In the genomic region with DNA sequence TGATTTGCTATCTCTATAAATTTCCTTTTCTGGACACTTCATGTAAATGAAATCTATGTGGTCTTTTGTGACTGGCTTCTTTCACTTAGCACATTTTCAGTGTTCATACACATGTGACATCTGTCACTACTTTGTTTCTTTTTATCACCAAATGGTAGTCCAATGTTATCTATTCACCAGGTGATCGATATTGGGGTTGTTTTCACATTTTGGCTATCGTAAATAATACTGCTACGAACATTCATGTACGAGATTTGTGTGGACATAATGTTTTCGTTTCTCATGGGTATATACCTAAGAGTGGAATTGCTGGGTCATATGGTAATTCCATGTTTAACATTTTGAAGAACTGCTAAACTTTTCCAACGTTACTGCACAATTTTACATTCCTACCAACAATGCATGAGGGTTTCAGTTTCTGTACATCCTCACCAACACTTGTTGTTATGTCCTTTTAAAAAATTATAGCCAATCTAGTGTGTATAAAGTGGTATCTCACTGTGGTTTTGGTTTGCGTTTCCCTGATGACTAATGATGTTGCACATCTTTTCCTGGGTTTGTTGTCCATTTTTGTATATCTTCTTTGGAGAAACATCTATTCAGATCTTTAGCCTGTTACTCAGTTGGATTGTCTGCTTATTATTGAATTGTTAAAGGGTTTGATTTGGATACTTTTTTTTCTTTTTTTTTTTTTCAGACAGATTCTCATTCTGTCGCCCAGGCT, we compare ENCODE assay signal across 17 cellular contexts.
DNase-seq lines count a peak whose midpoint lies in the region; TF ChIP-seq lines count a peak whose summit lies in the region.
"Had no signal": no experiment of that assay in that cellular context is flagged by ENCODE, and none has a peak within 500 bp of the region (broad histone marks: within the 10 kb centered on the region; RNA-seq: fewer than 3 reads in every experiment).

No MANE protein-coding gene starts in this region.

- H2AFZ ChIP-seq in mammary epithelial cell (ENCODE audit: low read depth, low read length) = no peak overlapping the region

- BruUV-seq in mammary epithelial cell (replicated peaks; lab: Mats Ljungman, UMichigan) = no TSS peak
- no TSS peak for BruUV-seq in MCF 10A (replicated peaks; lab: Mats Ljungman, UMichigan)

- H4K20me1 ChIP-seq in mammary epithelial cell (ENCODE audit: insufficient read depth, low read length) = no peaks in the 10 kb centered on the region
- H4K20me1 ChIP-seq: BLaER1 had no signal

- TF ChIP-seq CTCF in mammary epithelial cell (conservative IDR thresholded peaks at IDR 0.05 in 1 of 2, IDR thresholded peaks at IDR 0.05 in 1 of 2; ENCODE audit: extremely low read depth in 1 of 2, insufficient read depth in 1 of 2, low read depth in 1 of 2, low read length in 2 of 2) = no peak
- TF ChIP-seq CTCF in MCF 10A (IDR thresholded peaks at IDR 0.05; ENCODE audit: unreplicated experiment) = no peak
- no peak for TF ChIP-seq CTCF in fibroblast of pulmonary artery (IDR thresholded peaks at IDR 0.05; ENCODE audit: low read length, missing control alignments)

- no peaks in the 10 kb centered on the region for H3K36me3 ChIP-seq in mammary epithelial cell (ENCODE audit: insufficient read depth, low read length)
- H3K36me3 ChIP-seq: BLaER1 had no signal

- no peak overlapping the region for H3K27ac Mint-ChIP-seq in MCF 10A (ENCODE audit: low read depth, unreplicated experiment)
- H3K27ac Mint-ChIP-seq: CD8-positive, alpha-beta memory T cell had no signal

- no peaks in the 10 kb centered on the region for H3K9me3 ChIP-seq in mammary epithelial cell (replicated peaks; ENCODE audit: insufficient read depth, low read length)
- H3K9me3 ChIP-seq: BLaER1 had no signal

- H3K9ac ChIP-seq in mammary epithelial cell (ENCODE audit: insufficient read depth, low read length) = no peak overlapping the region
- H3K9ac ChIP-seq: BLaER1 had no signal

- H3K27me3 ChIP-seq in mammary epithelial cell (ENCODE audit: insufficient read depth, low read length) = no peaks in the 10 kb centered on the region
- H3K27me3 ChIP-seq: BLaER1 had no signal

- H3K4me2 ChIP-seq in mammary epithelial cell (ENCODE audit: insufficient read depth, low read depth, low read length) = no peak overlapping the region
- H3K4me2 ChIP-seq: A549, BLaER1 had no signal

- DNase-seq in mammary epithelial cell = peak; percentile 46
- no peak for DNase-seq in MCF 10A (ENCODE audit: unreplicated experiment)
- DNase-seq in RPMI7951 (ENCODE audit: low read depth) = peak; percentile 28
- peak; percentile 4 for DNase-seq in fibroblast of pulmonary artery (ENCODE audit: low read depth)
- no peak for DNase-seq in iPS-NIHi11 (ENCODE audit: low spot score)
- no peak for DNase-seq in hippocampal formation (lab: John Stamatoyannopoulos, UW)
- no peak for DNase-seq in COLO668 (lab: John Stamatoyannopoulos, UW; ENCODE audit: unreplicated experiment)
- DNase-seq: CD8-positive, alpha-beta memory T cell; DMS79; KG1; NCI-H1105; NCI-H2081 treated with DMSO at 0.1 percent for 48 hours; NCI-H748 treated with DMSO at 0.1 percent for 48 hours; NK-92 treated with Interleukin-12 subunit alpha and Interleukin-12 subunit beta, amount 100 ng/mL, for 24 hours; Right ventricle myocardium superior had no signal

- H3K36me3 Mint-ChIP-seq in MCF 10A (ENCODE audit: insufficient read depth, unreplicated experiment) = no peaks in the 10 kb centered on the region
- H3K36me3 Mint-ChIP-seq: CD8-positive, alpha-beta memory T cell had no signal

- intact Hi-C loops in mammary epithelial cell (cut with micrococcal nuclease) = no loop called here
- intact Hi-C loops in MCF 10A (cut with micrococcal nuclease) = no loop called here

- H3K4me1 ChIP-seq in mammary epithelial cell (ENCODE audit: insufficient read depth, low read length) = no peaks in the 10 kb centered on the region
- H3K4me1 ChIP-seq: A549, BLaER1 had no signal

- no peaks in the 10 kb centered on the region for H3K27me3 Mint-ChIP-seq in MCF 10A (ENCODE audit: insufficient read depth, unreplicated experiment)

- dilution Hi-C loops in mammary epithelial cell (cut with HindIII; ENCODE audit: low sequenced_read_pairs) = no loop called here

- no peak overlapping the region for H3K4me3 Mint-ChIP-seq in MCF 10A (ENCODE audit: unreplicated experiment)
- H3K4me3 Mint-ChIP-seq: CD8-positive, alpha-beta memory T cell had no signal

- H3K9me3 Mint-ChIP-seq in MCF 10A (ENCODE audit: unreplicated experiment) = no peaks in the 10 kb centered on the region

- WGBS in mammary epithelial cell (ENCODE audit: low coverage, missing lambda C conversion rate) = 80% methylated on average over 8 of the region's 8 CpGs

- no peak overlapping the region for H3K4me3 ChIP-seq in mammary epithelial cell (replicated peaks in 1 of 3; ENCODE audit: insufficient read depth in 1 of 3, low read depth in 2 of 3, low read length in 3 of 3)
- H3K4me3 ChIP-seq in fibroblast of pulmonary artery (replicated peaks; ENCODE audit: low read depth, low read length) = no peak overlapping the region
- H3K4me3 ChIP-seq: A549, BLaER1 had no signal

- no peak overlapping the region for H3K27ac ChIP-seq in mammary epithelial cell (ENCODE audit: insufficient read depth, low read depth, low read length)
- H3K27ac ChIP-seq: A549, BLaER1 had no signal

- POLR2A ChIA-PET in MCF 10A (lab: Yijun Ruan, JAX) = no interaction called here

- H3K4me1 Mint-ChIP-seq in MCF 10A (ENCODE audit: insufficient read depth, unreplicated experiment) = no peaks in the 10 kb centered on the region
- H3K4me1 Mint-ChIP-seq: CD8-positive, alpha-beta memory T cell had no signal

- in situ Hi-C loops in mammary epithelial cell (cut with MboI; ENCODE audit: low sequenced_read_pairs in 2 of 2) = no loop called here

- H3K79me2 ChIP-seq in mammary epithelial cell (ENCODE audit: insufficient read depth, low read length) = no peaks in the 10 kb centered on the region

- CTCF ChIA-PET in mammary epithelial cell (lab: Charles Lee; ENCODE audit: low non-redundant PET) = no interaction called here
- CTCF ChIA-PET in MCF 10A (lab: Yijun Ruan, JAX) = interaction anchor here (0.7 to 1.0 kb wide), 2 partner anchors 26 to 312 kb away, joined by 3 to 4 read pairs; no protein-coding TSS in a partner anchor

Comparison
In these comparisons a context has a peak if more than half of its experiments do, and no peak if none do; other contexts are left out.
1. DNase-seq: peak in mammary epithelial cell (single experiment), RPMI7951 (single experiment) and fibroblast of pulmonary artery (single experiment); none in MCF 10A (single experiment), iPS-NIHi11 (single experiment), hippocampal formation (0 of 2) and COLO668 (single experiment).